ENCODE assay signal across 8 cellular contexts in the genomic region with DNA sequence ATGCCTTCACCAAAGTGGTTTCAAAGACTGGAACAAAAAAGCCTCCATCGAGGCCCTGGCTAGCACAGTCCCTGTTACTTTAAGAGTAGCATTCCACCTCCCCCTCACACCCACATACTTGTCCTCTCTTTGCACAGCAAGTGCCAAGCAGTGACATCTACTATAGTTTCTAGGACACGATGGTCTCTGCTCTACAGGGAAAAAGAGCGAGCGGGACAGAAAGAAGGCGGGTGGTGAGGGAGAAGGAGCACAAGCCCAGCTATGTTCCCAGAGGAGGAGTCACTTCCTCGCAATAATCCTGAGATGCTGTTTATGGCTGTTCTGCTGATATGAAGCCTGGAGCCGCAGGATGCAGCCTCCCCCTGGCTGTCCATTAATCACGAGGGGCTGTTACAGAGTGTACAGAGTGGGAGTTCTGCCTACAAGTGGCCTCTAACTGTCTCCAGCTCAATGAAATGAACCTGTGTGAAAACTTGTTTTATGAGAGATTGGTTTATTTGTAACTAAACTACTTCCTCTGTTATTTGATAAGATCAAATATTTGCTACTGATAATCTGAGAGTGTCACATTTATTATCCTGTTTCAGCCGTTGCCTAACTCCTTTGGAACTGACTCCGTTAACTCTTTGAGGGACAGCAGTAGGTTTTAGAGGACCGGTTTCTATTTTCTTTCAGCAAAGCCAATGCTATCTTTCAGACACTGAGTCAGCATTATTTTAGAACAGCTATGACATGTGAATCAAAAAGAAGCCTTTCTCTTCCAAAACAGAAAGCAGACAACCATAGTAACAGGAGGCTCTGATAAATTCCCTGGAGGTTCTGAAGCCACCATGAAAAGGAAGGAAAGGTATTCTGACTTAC.
DNase-seq lines count a peak whose midpoint lies in the region; ATAC-seq and TF ChIP-seq lines count a peak whose summit lies in the region.

No MANE protein-coding gene starts in this region.

- H2BK120ac ChIP-seq in neuronal stem cell (ENCODE audit: low read depth, low read length), result peak overlapping the region; percentile 13

- TF ChIP-seq CTCF in SK-N-SH (IDR thresholded peaks at IDR 0.05), result no peak
- no peak for TF ChIP-seq CTCF in foreskin fibroblast (IDR thresholded peaks at IDR 0.05; ENCODE audit: low read depth, low read length)

- intact Hi-C loops in naive thymus-derived CD4-positive, alpha-beta T cell (cut with micrococcal nuclease), result no loop called here

- peaks cover 0 to 4% (median 0%) of the 10 kb centered on the region in 5 donors for H3K27me3 Mint-ChIP-seq in naive thymus-derived CD4-positive, alpha-beta T cell

- H2AFZ ChIP-seq in SK-N-SH (ENCODE audit: low read depth) (peak overlapping the region; percentile 97), neuronal stem cell (ENCODE audit: low read length) (peak overlapping the region; percentile 80)

- no peak overlapping the region for H4K91ac ChIP-seq in neuronal stem cell (ENCODE audit: low read depth, low read length, poor library complexity)

- H3K27ac ChIP-seq in SK-N-SH (ENCODE audit: low read depth in 2 of 2, low read length in 1 of 2), result peak overlapping the region; percentile 53 to 80; a peak in 3 of 4 replicates
- peak overlapping the region; percentile 78 for H3K27ac ChIP-seq in neuronal stem cell (replicated peaks; ENCODE audit: low read length)
- H3K27ac ChIP-seq in naive thymus-derived CD4-positive, alpha-beta T cell (ENCODE audit: low read depth, low read length), result no peak overlapping the region

- H2BK12ac ChIP-seq in neuronal stem cell (ENCODE audit: low read length), result no peak overlapping the region

- no peaks in the 10 kb centered on the region for H3K79me1 ChIP-seq in neuronal stem cell (ENCODE audit: low read depth, low read length)

- no peak overlapping the region for H2AK5ac ChIP-seq in neuronal stem cell (ENCODE audit: low read depth, low read length)

- peak; percentile 58 for DNase-seq in EL
- peak; percentile 38 for DNase-seq in SK-N-SH
- peak; percentile 64 to 78 for DNase-seq in foreskin fibroblast
- no peak for DNase-seq in neuronal stem cell (ENCODE audit: low spot score)
- no peak for DNase-seq in GDM1 (lab: John Stamatoyannopoulos, UW)
- no peak for DNase-seq in NCI-H1436 treated with DMSO at 0.1 percent for 48 hours (lab: John Stamatoyannopoulos, UW)
- no peak for DNase-seq in NCI-H187 treated with DMSO at 0.1 percent for 48 hours (lab: John Stamatoyannopoulos, UW)
- no peak for DNase-seq in naive thymus-derived CD4-positive, alpha-beta T cell

- peak overlapping the region; percentile 69 for H3K4me2 ChIP-seq in SK-N-SH
- H3K4me2 ChIP-seq in neuronal stem cell (ENCODE audit: insufficient read depth, low read length, poor library complexity, severe bottlenecking), result peak overlapping the region; percentile 28

- H2BK15ac ChIP-seq in neuronal stem cell (ENCODE audit: low read length), result no peak overlapping the region

- no peaks in the 10 kb centered on the region for H3K9me2 ChIP-seq in SK-N-SH

- H2BK5ac ChIP-seq in neuronal stem cell (ENCODE audit: low read length), result no peak overlapping the region

- no peaks in the 10 kb centered on the region for H3K79me2 ChIP-seq in SK-N-SH (ENCODE audit: insufficient read depth)

- no peaks in the 10 kb centered on the region for H3K27me3 ChIP-seq in SK-N-SH (ENCODE audit: insufficient read depth)
- H3K27me3 ChIP-seq in neuronal stem cell (ENCODE audit: control insufficient read depth in 3 of 3, insufficient read depth in 3 of 3, low read depth in 1 of 3, low read length in 3 of 3), result no peaks in the 10 kb centered on the region
- no peaks in the 10 kb centered on the region for H3K27me3 ChIP-seq in naive thymus-derived CD4-positive, alpha-beta T cell (ENCODE audit: control insufficient read depth in 2 of 2, insufficient read depth in 2 of 2, low read length in 2 of 2)

- POLR2A ChIA-PET in SK-N-SH (lab: Yijun Ruan, JAX), result no interaction called here
- POLR2A ChIA-PET in naive thymus-derived CD4-positive, alpha-beta T cell (lab: Charles Lee), result no interaction called here

- peak overlapping the region; percentile 40; the same call in 1 of the 2 replicates for H3K9ac ChIP-seq in SK-N-SH
- peak overlapping the region; percentile 5 for H3K9ac ChIP-seq in neuronal stem cell (ENCODE audit: low read depth, low read length, poor library complexity)

- no peak overlapping the region for H3K14ac ChIP-seq in neuronal stem cell (ENCODE audit: low read length)

- H4K8ac ChIP-seq in neuronal stem cell (ENCODE audit: low read depth, low read length), result no peak overlapping the region

- H3K36me3 ChIP-seq in SK-N-SH (replicated peaks in 1 of 2; ENCODE audit: control insufficient read depth in 1 of 2, insufficient read depth in 2 of 2, low read length in 1 of 2) (no peaks in the 10 kb centered on the region), neuronal stem cell (replicated peaks in 1 of 2; ENCODE audit: control insufficient read depth in 2 of 2, insufficient read depth in 2 of 2, low read length in 2 of 2) (no peaks in the 10 kb centered on the region)
- no peaks in the 10 kb centered on the region for H3K36me3 ChIP-seq in naive thymus-derived CD4-positive, alpha-beta T cell (ENCODE audit: control insufficient read depth in 2 of 3, insufficient read depth in 3 of 3, low read length in 3 of 3)

- H3K27ac Mint-ChIP-seq in naive thymus-derived CD4-positive, alpha-beta T cell, result no peak overlapping the region

- TF ChIP-seq EP300 in SK-N-SH (IDR thresholded peaks at IDR 0.05; ENCODE audit: borderline replicate concordance in 1 of 2, low read depth in 1 of 2, low read length in 1 of 2), result no peak

- H3K23ac ChIP-seq in neuronal stem cell (ENCODE audit: low read depth, low read length, poor library complexity), result no peak overlapping the region

- H3K9me3 ChIP-seq in SK-N-SH (no peaks in the 10 kb centered on the region), neuronal stem cell (replicated peaks in 1 of 2; ENCODE audit: control insufficient read depth in 2 of 2, insufficient read depth in 1 of 2, low read depth in 1 of 2, low read length in 2 of 2) (no peaks in the 10 kb centered on the region)
- H3K9me3 ChIP-seq in naive thymus-derived CD4-positive, alpha-beta T cell (ENCODE audit: control insufficient read depth in 2 of 3, low read length in 3 of 3), result no peaks in the 10 kb centered on the region

- no peaks in the 10 kb centered on the region for H4K20me1 ChIP-seq in SK-N-SH (ENCODE audit: insufficient read depth)

- peaks cover 0 to 2% (median 0%) of the 10 kb centered on the region in 11 donors for H3K9me3 Mint-ChIP-seq in naive thymus-derived CD4-positive, alpha-beta T cell

- H3K4me1 ChIP-seq in SK-N-SH (ENCODE audit: control insufficient read depth in 1 of 2, insufficient read depth in 2 of 2, low read depth in 1 of 2, low read length in 1 of 2) (peaks cover 16 to 24% of the 10 kb centered on the region in 2 experiments), neuronal stem cell (ENCODE audit: control insufficient read depth in 2 of 2, insufficient read depth in 1 of 2, low read depth in 1 of 2, low read length in 2 of 2) (peaks cover 11 to 21% of the 10 kb centered on the region in 2 donors)
- no peaks in the 10 kb centered on the region for H3K4me1 ChIP-seq in naive thymus-derived CD4-positive, alpha-beta T cell (ENCODE audit: control insufficient read depth in 2 of 2, insufficient read depth in 2 of 2, low read length in 2 of 2)

- H3K4me3 Mint-ChIP-seq in naive thymus-derived CD4-positive, alpha-beta T cell, result no peak overlapping the region

- H3K4ac ChIP-seq in neuronal stem cell (ENCODE audit: low read length), result no peak overlapping the region

- peak overlapping the region; percentile 36 to 49; a peak in 3 of 4 replicates for H3K4me3 ChIP-seq in SK-N-SH (ENCODE audit: low read depth in 2 of 2, low read length in 1 of 2)
- H3K4me3 ChIP-seq in foreskin fibroblast (ENCODE audit: low read depth in 1 of 2, low read length in 2 of 2), result peak overlapping the region; percentile 40 to 41
- peak overlapping the region in 1 of 2 donors; percentile 47 for H3K4me3 ChIP-seq in neuronal stem cell (ENCODE audit: low read length in 2 of 2)
- H3K4me3 ChIP-seq in naive thymus-derived CD4-positive, alpha-beta T cell (ENCODE audit: low read length), result no peak overlapping the region

- no peaks in the 10 kb centered on the region for H3K36me3 Mint-ChIP-seq in naive thymus-derived CD4-positive, alpha-beta T cell

- no peaks in the 10 kb centered on the region for H3F3A ChIP-seq in SK-N-SH (replicated peaks; ENCODE audit: insufficient read depth)

- ATAC-seq in naive thymus-derived CD4-positive, alpha-beta T cell, result no peak

- WGBS in SK-N-SH (ENCODE audit: low lambda C conversion rate), result 27% methylated on average over 11 of the region's 11 CpGs
- no CpG with 5 or more reads among the region's 11 CpGs for WGBS in neuronal stem cell (ENCODE audit: extremely low coverage in 2 of 2, insufficient read length in 2 of 2, insufficient replicate concordance in 1 of 2), 2 donors

- no peaks in the 10 kb centered on the region for H3K4me1 Mint-ChIP-seq in naive thymus-derived CD4-positive, alpha-beta T cell

- peak overlapping the region; percentile 22 for H3K18ac ChIP-seq in neuronal stem cell (ENCODE audit: low read length)

- CTCF ChIA-PET in SK-N-SH (lab: Yijun Ruan, JAX), result interaction anchor here (1.2 to 1.6 kb wide), 2 partner anchors 94 to 210 kb away, joined by 5 to 6 read pairs; no protein-coding TSS in a partner anchor
- CTCF ChIA-PET in naive thymus-derived CD4-positive, alpha-beta T cell (lab: Charles Lee), result no interaction called here

- peak; percentile 23 for TF ChIP-seq RAD21 in SK-N-SH (IDR thresholded peaks at IDR 0.05; ENCODE audit: low read length)

TF ChIP-seq in SK-N-SH, 30 proteins besides CTCF, POLR2A, EP300 and RAD21:
- TF ChIP-seq POLR2AphosphoS5 (IDR thresholded peaks at IDR 0.05; ENCODE audit: low read depth, low read length), result no peak
- TF ChIP-seq, protein P1, sequence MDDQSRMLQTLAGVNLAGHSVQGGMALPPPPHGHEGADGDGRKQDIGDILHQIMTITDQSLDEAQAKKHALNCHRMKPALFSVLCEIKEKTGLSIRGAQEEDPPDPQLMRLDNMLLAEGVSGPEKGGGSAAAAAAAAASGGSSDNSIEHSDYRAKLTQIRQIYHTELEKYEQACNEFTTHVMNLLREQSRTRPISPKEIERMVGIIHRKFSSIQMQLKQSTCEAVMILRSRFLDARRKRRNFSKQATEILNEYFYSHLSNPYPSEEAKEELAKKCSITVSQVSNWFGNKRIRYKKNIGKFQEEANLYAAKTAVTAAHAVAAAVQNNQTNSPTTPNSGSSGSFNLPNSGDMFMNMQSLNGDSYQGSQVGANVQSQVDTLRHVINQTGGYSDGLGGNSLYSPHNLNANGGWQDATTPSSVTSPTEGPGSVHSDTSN (IDR thresholded peaks at IDR 0.05), result peak; percentile 28; the same call in 1 of the 2 replicates
- TF ChIP-seq, protein P2, sequence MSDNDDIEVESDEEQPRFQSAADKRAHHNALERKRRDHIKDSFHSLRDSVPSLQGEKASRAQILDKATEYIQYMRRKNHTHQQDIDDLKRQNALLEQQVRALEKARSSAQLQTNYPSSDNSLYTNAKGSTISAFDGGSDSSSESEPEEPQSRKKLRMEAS (IDR thresholded peaks at IDR 0.05; ENCODE audit: low read depth), result peak; percentile 43; the same call in 1 of the 2 replicates
- TF ChIP-seq MXI1 (IDR thresholded peaks at IDR 0.05; ENCODE audit: low read depth, low read length), result peak; percentile 17; the same call in 1 of the 2 replicates
- TF ChIP-seq GABPA (IDR thresholded peaks at IDR 0.05; ENCODE audit: low read depth), result no peak

Comparison
In these comparisons a context has a peak if more than half of its experiments do, and no peak if none do; other contexts are left out.
1. DNase-seq: peak in EL (single experiment), SK-N-SH (single experiment) and foreskin fibroblast (2 of 2); none in neuronal stem cell (single experiment), GDM1 (single experiment), NCI-H1436 treated with DMSO at 0.1 percent for 48 hours (single experiment), NCI-H187 treated with DMSO at 0.1 percent for 48 hours (single experiment) and naive thymus-derived CD4-positive, alpha-beta T cell (0 of 9).